ENCODE assay signal across 8 cellular contexts in the genomic region with DNA sequence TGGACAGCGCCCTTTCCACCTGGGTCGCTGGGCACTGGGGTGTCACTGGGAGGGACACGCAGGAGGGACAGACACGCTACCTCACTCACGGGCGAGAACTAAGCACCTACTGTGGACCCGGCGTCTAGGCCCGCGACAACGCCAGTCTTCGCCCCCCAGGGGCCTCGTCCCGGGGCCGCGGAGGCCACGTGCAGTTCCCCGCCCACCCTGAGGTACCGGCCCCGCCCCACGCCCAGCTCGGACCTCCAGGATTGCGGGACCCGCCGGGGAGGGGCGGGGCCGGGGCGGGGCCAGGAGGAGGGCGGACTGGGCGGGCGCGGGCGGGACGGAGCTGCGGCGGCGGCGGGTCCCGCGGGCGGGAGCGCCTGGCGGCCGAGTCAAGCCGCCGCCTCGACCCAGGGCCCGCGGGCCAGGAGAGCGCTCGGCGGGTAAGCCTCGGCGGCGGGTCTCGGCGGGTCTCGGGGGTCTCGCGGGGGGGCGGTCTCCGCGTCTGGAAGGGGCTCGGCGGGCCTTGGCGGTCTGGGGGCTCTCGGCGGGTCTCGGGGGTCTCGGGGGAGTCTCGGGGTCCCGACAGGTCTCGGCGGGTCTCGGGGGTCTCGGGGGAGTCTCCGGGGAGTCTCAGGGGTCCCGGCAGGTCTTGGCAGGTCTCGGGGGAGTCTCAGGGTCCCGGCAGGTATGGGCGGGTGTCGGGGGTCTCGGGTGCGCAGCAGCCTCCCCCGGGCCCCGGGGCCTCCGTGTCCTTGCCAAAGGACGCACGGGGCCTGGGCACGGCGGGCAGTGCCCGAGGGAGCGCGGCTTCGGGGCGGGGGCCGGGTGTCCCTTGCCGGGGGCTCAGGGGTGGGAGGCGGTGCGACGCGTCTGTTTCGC. TPM values are rescaled to one million over a fixed set of nuclear protein-coding genes. Genes with fewer than 3 reads are reported as not detected.
DNase-seq lines count a peak whose midpoint lies in the region; ATAC-seq, FAIRE-seq and TF ChIP-seq lines count a peak whose summit lies in the region.

A gene with protein sequence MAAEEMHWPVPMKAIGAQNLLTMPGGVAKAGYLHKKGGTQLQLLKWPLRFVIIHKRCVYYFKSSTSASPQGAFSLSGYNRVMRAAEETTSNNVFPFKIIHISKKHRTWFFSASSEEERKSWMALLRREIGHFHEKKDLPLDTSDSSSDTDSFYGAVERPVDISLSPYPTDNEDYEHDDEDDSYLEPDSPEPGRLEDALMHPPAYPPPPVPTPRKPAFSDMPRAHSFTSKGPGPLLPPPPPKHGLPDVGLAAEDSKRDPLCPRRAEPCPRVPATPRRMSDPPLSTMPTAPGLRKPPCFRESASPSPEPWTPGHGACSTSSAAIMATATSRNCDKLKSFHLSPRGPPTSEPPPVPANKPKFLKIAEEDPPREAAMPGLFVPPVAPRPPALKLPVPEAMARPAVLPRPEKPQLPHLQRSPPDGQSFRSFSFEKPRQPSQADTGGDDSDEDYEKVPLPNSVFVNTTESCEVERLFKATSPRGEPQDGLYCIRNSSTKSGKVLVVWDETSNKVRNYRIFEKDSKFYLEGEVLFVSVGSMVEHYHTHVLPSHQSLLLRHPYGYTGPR (plus strand): TSS at position 375 of the 867 bp plus-strand sequence. CDS start 27,533 bp downstream, outside the sequence.

- FAIRE-seq in GM12891 (lab: Jason Lieb, UNC), result peak; percentile 93

- TF ChIP-seq CTCF in lower leg skin (IDR thresholded peaks at IDR 0.05), result no peak

- intact Hi-C loops in lower leg skin (cut with DNase I; ENCODE audit: low total_unique reads), result no loop called here

- WGBS in lower leg skin, 2 donors, result 2 to 15% methylated on average over 11 to 32 of the region's 103 CpGs

- no peak for ATAC-seq in GM21515 (IDR thresholded peaks at IDR 0.05; ENCODE audit: unreplicated experiment)

- H3K4me3 ChIP-seq in lower leg skin (ENCODE audit: low read depth, poor library complexity, severe bottlenecking), result peak within 1 kb of the TSS; percentile 54

- no peak for TF ChIP-seq POLR2A in GM12891 (IDR thresholded peaks at IDR 0.05; ENCODE audit: low read depth, low read length)
- no peak for TF ChIP-seq POLR2A in lower leg skin (IDR thresholded peaks at IDR 0.05)

- DNase-seq in GM12891 (ENCODE audit: insufficient read length, low spot score) (peak; percentile 74), LHCN-M2 (ENCODE audit: low read depth) (peak; percentile 32), ecto neural progenitor cell (ENCODE audit: low spot score) (peak; percentile 85), lower leg skin (ENCODE audit: low spot score in 2 of 2) (peak; percentile 68 to 95), NCI-H774 (lab: John Stamatoyannopoulos, UW) (no peak)
- DNase-seq in activated CD4-positive, CD25-positive, alpha-beta regulatory T cell treated with anti-CD3 and anti-CD28 coated beads, Interleukin-2, amount 50 U/mL, for 72 hours, result peak; percentile 63
- DNase-seq in stimulated activated CD8-positive, alpha-beta memory T cell treated with anti-CD3 and anti-CD28 coated beads, Interleukin-15, amount 100 ng/mL, for 48 hours (ENCODE audit: low read depth in 2 of 2), result peak; percentile 52 to 70

TF ChIP-seq in GM12891, 5 proteins besides CTCF, POLR2A, EP300 and RAD21:
- no peak for TF ChIP-seq POLR2AphosphoS5 (IDR thresholded peaks at IDR 0.05; ENCODE audit: low read depth, low read length)
- TF ChIP-seq TAF1 (IDR thresholded peaks at IDR 0.05; ENCODE audit: low read depth, low read length), result no peak
- no peak for TF ChIP-seq SPI1 (IDR thresholded peaks at IDR 0.05; ENCODE audit: low read depth, low read length)
- TF ChIP-seq POU2F2 (IDR thresholded peaks at IDR 0.05; ENCODE audit: low read depth, low read length), result no peak
- no peak for TF ChIP-seq PAX5 (IDR thresholded peaks at IDR 0.05; ENCODE audit: insufficient read depth, low read length, severe bottlenecking)

RNA-seq across cellular contexts. Expression of the gene that starts here (rescaled TPM):
- polyA plus RNA-seq in GM12891 (2012; ENCODE audit: low read depth, missing spikeins), result 26.2 TPM
- total RNA-seq in LHCN-M2 (2014; rRNA removed) (26.9 and 31.7 TPM in 2 replicates), lower leg skin (100 to 1,000 TPM; 106 to 291 (median 178) TPM)
- polyA plus RNA-seq in LHCN-M2 (2012), result 11.4 TPM
